9 cellular contexts compared by ENCODE assay signal in the genomic region with DNA sequence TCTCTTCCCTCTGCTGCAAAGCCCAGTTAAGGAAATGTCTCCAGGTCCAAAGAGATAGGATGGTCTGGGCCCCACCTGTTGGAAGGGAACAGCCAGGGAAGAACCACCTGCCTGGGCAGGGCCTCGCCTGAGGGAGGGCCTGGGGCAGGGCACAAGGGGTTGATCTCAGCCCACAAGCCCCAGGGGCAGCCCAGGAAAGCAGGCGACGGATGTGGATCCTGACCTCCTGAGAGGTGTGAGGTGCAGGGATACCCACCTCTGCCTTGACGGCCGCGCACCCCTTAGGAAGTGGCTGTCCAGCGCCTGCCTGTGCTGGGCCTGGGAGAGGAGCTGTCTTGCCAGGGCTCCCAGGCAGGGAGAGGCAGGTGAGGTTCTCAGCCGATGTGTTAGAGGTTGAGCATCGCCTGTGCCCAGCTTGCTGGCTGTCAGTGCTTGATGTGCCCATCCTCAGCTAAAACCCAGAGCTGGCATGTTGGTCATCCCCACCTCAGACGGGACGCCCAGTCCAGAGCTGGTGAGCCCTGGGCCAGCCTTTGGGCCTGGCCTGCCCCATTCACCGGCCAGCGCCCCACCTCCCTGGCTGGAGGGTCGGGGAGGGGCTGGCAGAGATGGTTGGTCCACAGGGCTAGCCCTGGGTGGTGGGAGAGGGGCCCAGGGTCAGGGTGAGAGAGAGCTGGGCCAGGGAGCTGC. TPM values are rescaled to one million over a fixed set of nuclear protein-coding genes. Genes with fewer than 3 reads are reported as not detected.
DNase-seq lines count a peak whose midpoint lies in the region; ATAC-seq and TF ChIP-seq lines count a peak whose summit lies in the region.
"Had no signal": no experiment of that assay in that cellular context is flagged by ENCODE, and none has a peak within 500 bp of the region (broad histone marks: within the 10 kb centered on the region; RNA-seq: fewer than 3 reads in every experiment).

No MANE protein-coding gene starts in this region.

- H3K4me3 ChIP-seq in BLaER1 = peak overlapping the region; percentile 77; the same call in 1 of the 2 replicates
- H3K4me3 ChIP-seq in Loucy (ENCODE audit: low read length, poor library complexity, severe bottlenecking) = no peak overlapping the region

- H4K20me1 ChIP-seq in BLaER1 (peaks cover 5% of the 10 kb centered on the region; the same call in 1 of the 2 replicates), Loucy (ENCODE audit: insufficient read depth, low read length, poor library complexity, severe bottlenecking) (no peaks in the 10 kb centered on the region)

- no peaks in the 10 kb centered on the region for H3K27me3 Mint-ChIP-seq in effector memory CD8-positive, alpha-beta T cell
- H3K27me3 Mint-ChIP-seq in neural crest cell (ENCODE audit: low read depth) = peaks cover 17% of the 10 kb centered on the region

- peaks cover 80% of the 10 kb centered on the region for H3K36me3 Mint-ChIP-seq in effector memory CD8-positive, alpha-beta T cell (ENCODE audit: insufficient read depth)
- no peaks in the 10 kb centered on the region for H3K36me3 Mint-ChIP-seq in neural crest cell (ENCODE audit: low read depth)

- ATAC-seq in effector memory CD8-positive, alpha-beta T cell (replicated peaks) = no peak
- no peak for ATAC-seq in GM21737 (IDR thresholded peaks at IDR 0.05; ENCODE audit: unreplicated experiment)
- no peak for ATAC-seq in HG03135 (IDR thresholded peaks at IDR 0.05; ENCODE audit: unreplicated experiment)
- ATAC-seq in GM21619 (IDR thresholded peaks at IDR 0.05; ENCODE audit: unreplicated experiment) = no peak

- H3K4me2 ChIP-seq in BLaER1 (peak overlapping the region; percentile 98), Loucy (ENCODE audit: low read depth, low read length, poor library complexity, severe bottlenecking) (peak overlapping the region; percentile 93)

- H3K4me1 Mint-ChIP-seq in effector memory CD8-positive, alpha-beta T cell (ENCODE audit: low read depth in 2 of 2) = peaks cover 24 to 26% of the 10 kb centered on the region in 2 donors
- peaks cover 19% of the 10 kb centered on the region for H3K4me1 Mint-ChIP-seq in neural crest cell

- no peaks in the 10 kb centered on the region for H3K9me2 ChIP-seq in Loucy (replicated peaks; ENCODE audit: low read depth, low read length)

- H3K36me3 ChIP-seq in BLaER1 (peaks cover 45% of the 10 kb centered on the region), Loucy (ENCODE audit: insufficient read depth, low read length) (no peaks in the 10 kb centered on the region)

- H3K9me3 Mint-ChIP-seq in effector memory CD8-positive, alpha-beta T cell = no peaks in the 10 kb centered on the region
- no peaks in the 10 kb centered on the region for H3K9me3 Mint-ChIP-seq in neural crest cell

- H3K4me1 ChIP-seq in BLaER1 (peaks cover 23% of the 10 kb centered on the region), Loucy (ENCODE audit: insufficient read depth, low read length, poor library complexity, severe bottlenecking) (peaks cover 10% of the 10 kb centered on the region)

- H3K27me3 ChIP-seq in BLaER1 = no peaks in the 10 kb centered on the region
- no peaks in the 10 kb centered on the region for H3K27me3 ChIP-seq in Loucy (ENCODE audit: insufficient read depth, low read length, poor library complexity, severe bottlenecking)

- peak overlapping the region; percentile 96 to 98 for H3K4me3 Mint-ChIP-seq in effector memory CD8-positive, alpha-beta T cell
- peak overlapping the region; percentile 92 for H3K4me3 Mint-ChIP-seq in neural crest cell

- H2AFZ ChIP-seq in Loucy (ENCODE audit: low read length) = no peak overlapping the region

- peak overlapping the region; percentile 98 to 99 for H3K27ac Mint-ChIP-seq in effector memory CD8-positive, alpha-beta T cell
- no peak overlapping the region for H3K27ac Mint-ChIP-seq in neural crest cell (ENCODE audit: unreplicated experiment)

- peak overlapping the region; percentile 62; the same call in 1 of the 2 replicates for H3K27ac ChIP-seq in BLaER1

- no peaks in the 10 kb centered on the region for H3K9me3 ChIP-seq in BLaER1
- no peaks in the 10 kb centered on the region for H3K9me3 ChIP-seq in Loucy (ENCODE audit: insufficient read depth, low read depth, low read length)

- no peaks in the 10 kb centered on the region for H3F3A ChIP-seq in Loucy (ENCODE audit: low read depth)

- H3K9ac ChIP-seq in BLaER1 = peak overlapping the region; percentile 70
- no peak overlapping the region for H3K9ac ChIP-seq in Loucy (ENCODE audit: low read depth, low read length, poor library complexity, severe bottlenecking)

- no peaks in the 10 kb centered on the region for H3K79me2 ChIP-seq in Loucy (ENCODE audit: insufficient read depth, low read length)

- DNase-seq in effector memory CD8-positive, alpha-beta T cell = no peak
- DNase-seq in neural crest cell (ENCODE audit: low read depth, low spot score) (no peak), GM19240 (ENCODE audit: insufficient read length, low spot score) (no peak)

- TF ChIP-seq CTCF in Loucy (conservative IDR thresholded peaks at IDR 0.05; ENCODE audit: low read length) (no peak), neural crest cell (conservative IDR thresholded peaks at IDR 0.05) (no peak)

RNA-seq across cellular contexts. Expression of a gene that starts 0.4 kb away (rescaled TPM):
- total RNA-seq in neural crest cell = not detected in 2 replicates
- total RNA-seq: epithelial cell of proximal tubule had no signal

RNA-seq across cellular contexts. Expression of a gene that starts 7.0 kb away (rescaled TPM):
- 34.2 and 37.5 TPM in 2 replicates for total RNA-seq in neural crest cell

RNA-seq across cellular contexts. Expression of a gene that starts 10.6 kb away (rescaled TPM):
- total RNA-seq in neural crest cell = 50.9 and 58.3 TPM in 2 replicates

RNA-seq across cellular contexts. Expression of a gene that starts 17.0 kb away (rescaled TPM):
- 154 and 159 TPM in 2 replicates for total RNA-seq in neural crest cell

RNA-seq across cellular contexts. Expression of a gene that starts 55.8 kb away (rescaled TPM):
- total RNA-seq in neural crest cell = 30.0 and 32.5 TPM in 2 replicates
